ENCODE assay signal across 29 cellular contexts in genomic region chr20:2400290-2400689, GRCh38. TPM values are rescaled to one million over a fixed set of nuclear protein-coding genes. Genes with fewer than 3 reads are reported as not detected.
"Had no signal": no experiment of that assay in that cellular context is flagged by ENCODE, and none has a peak within 500 bp of the region (broad histone marks: within the 10 kb centered on the region; RNA-seq: fewer than 3 reads in every experiment).

No MANE protein-coding gene starts in this region.

- H3K27me3 ChIP-seq: hepatocyte, ovary, sigmoid colon, tibial nerve, upper lobe of left lung, vagina had no signal

- H3K4me3 Mint-ChIP-seq: memory B cell; naive thymus-derived CD8-positive, alpha-beta T cell; stimulated activated memory B cell treated with anti-CD40 and anti-IgM and Interleukin-4, amounts not matched to agents 10 μg/mL and 1 μg/mL and 100 μg/mL, for 72 hours; stimulated activated naive CD8-positive, alpha-beta T cell treated with anti-CD3 and anti-CD28 coated beads, Interleukin-15, amount 100 ng/mL, for 72 hours had no signal

- H3K79me2 ChIP-seq: hepatocyte had no signal

- H3K4me3 ChIP-seq: heart right ventricle, hepatocyte, left ventricle myocardium inferior, ovary, prostate gland, sigmoid colon, spleen, tibial nerve, upper lobe of left lung, vagina had no signal

- H3K9me3 ChIP-seq: ovary, prostate gland, vagina had no signal

- DNase-seq: heart right ventricle; islet precursor cell; left ventricle myocardium inferior; naive thymus-derived CD8-positive, alpha-beta T cell; nucleus accumbens; ovary; retina; right cardiac atrium; sigmoid colon; small intestine; spleen; stimulated activated CD4-positive, alpha-beta T cell treated with anti-CD3 and anti-CD28 coated beads, Interleukin-4, amount 100 ng/mL, for 24 hours; stimulated activated naive CD4-positive, alpha-beta T cell treated with Interleukin-2 at 50 U/mL for 16 hours; stimulated activated naive CD8-positive, alpha-beta T cell treated with anti-CD3 and anti-CD28 coated beads, Interleukin-15, amount 100 ng/mL, for 72 hours; substantia nigra; upper lobe of left lung had no signal

- H3K27ac Mint-ChIP-seq: memory B cell; stimulated activated memory B cell treated with anti-CD40 and anti-IgM and Interleukin-4, amounts not matched to agents 10 μg/mL and 1 μg/mL and 100 μg/mL, for 72 hours; stimulated activated naive CD8-positive, alpha-beta T cell treated with anti-CD3 and anti-CD28 coated beads, Interleukin-15, amount 100 ng/mL, for 72 hours had no signal

- H3K36me3 Mint-ChIP-seq: memory B cell; stimulated activated memory B cell treated with anti-CD40 and anti-IgM and Interleukin-4, amounts not matched to agents 10 μg/mL and 1 μg/mL and 100 μg/mL, for 72 hours had no signal

- ATAC-seq: heart right ventricle; naive thymus-derived CD8-positive, alpha-beta T cell; right cardiac atrium; stimulated activated memory B cell treated with anti-CD40 and anti-IgM and Interleukin-4, amounts not matched to agents 10 μg/mL and 1 μg/mL and 100 μg/mL, for 72 hours; stimulated activated naive CD8-positive, alpha-beta T cell treated with anti-CD3 and anti-CD28 coated beads, Interleukin-15, amount 100 ng/mL, for 72 hours had no signal

- H3K27me3 Mint-ChIP-seq: stimulated activated naive CD8-positive, alpha-beta T cell treated with anti-CD3 and anti-CD28 coated beads, Interleukin-15, amount 100 ng/mL, for 72 hours had no signal

- H3K4me1 Mint-ChIP-seq: memory B cell; naive thymus-derived CD8-positive, alpha-beta T cell; stimulated activated memory B cell treated with anti-CD40 and anti-IgM and Interleukin-4, amounts not matched to agents 10 μg/mL and 1 μg/mL and 100 μg/mL, for 72 hours; stimulated activated naive CD8-positive, alpha-beta T cell treated with anti-CD3 and anti-CD28 coated beads, Interleukin-15, amount 100 ng/mL, for 72 hours had no signal

- H3K4me2 ChIP-seq: hepatocyte had no signal

- H3K27ac ChIP-seq: heart right ventricle, hepatocyte, left ventricle myocardium inferior, ovary, prostate gland, sigmoid colon, spleen, tibial nerve, upper lobe of left lung, vagina had no signal

- H3K9me3 Mint-ChIP-seq: stimulated activated memory B cell treated with anti-CD40 and anti-IgM and Interleukin-4, amounts not matched to agents 10 μg/mL and 1 μg/mL and 100 μg/mL, for 72 hours had no signal

- H3K4me1 ChIP-seq: heart right ventricle, left ventricle myocardium inferior, prostate gland, sigmoid colon, spleen, tibial nerve, upper lobe of left lung, vagina had no signal

- H2AFZ ChIP-seq: hepatocyte had no signal

- FAIRE-seq: small intestine had no signal

- H3K36me3 ChIP-seq: heart right ventricle, left ventricle myocardium inferior, ovary, prostate gland, sigmoid colon, spleen, tibial nerve, upper lobe of left lung, vagina had no signal

RNA-seq across cellular contexts. Expression of gene TGM6, which starts 19.6 kb away (rescaled TPM):
- total RNA-seq: heart right ventricle; hepatocyte; kidney epithelial cell; left ventricle myocardium inferior; lung microvascular endothelial cell; mucosa of gallbladder; naive thymus-derived CD8-positive, alpha-beta T cell; ovary; prostate gland; right cardiac atrium; sigmoid colon; spleen; temporal lobe; tibial nerve; upper lobe of left lung; urinary bladder; vagina had no signal
- polyA plus RNA-seq: heart right ventricle; hepatocyte; naive thymus-derived CD8-positive, alpha-beta T cell; neural cell; ovary; right cardiac atrium; sigmoid colon; small intestine; spleen; thymus; urinary bladder had no signal
